Comparison of ENCODE assay signal across 12 cellular contexts in genomic region chr2:130327703-130328527, GRCh38. TPM values are rescaled to one million over a fixed set of nuclear protein-coding genes. Genes with fewer than 3 reads are reported as not detected.
DNase-seq lines count a peak whose midpoint lies in the region; ATAC-seq and TF ChIP-seq lines count a peak whose summit lies in the region.
"Had no signal": no experiment of that assay in that cellular context is flagged by ENCODE, and none has a peak within 500 bp of the region (broad histone marks: within the 10 kb centered on the region; RNA-seq: fewer than 3 reads in every experiment).

No MANE protein-coding gene starts in this region.

- H3K4me3 ChIP-seq in choroid plexus epithelial cell (ENCODE audit: low read depth, low read length): no peak overlapping the region
- H3K4me3 ChIP-seq: right lobe of liver had no signal

- no peaks in the 10 kb centered on the region for H3K9me3 Mint-ChIP-seq in mesothelial cell of epicardium
- H3K9me3 Mint-ChIP-seq: activated naive CD4-positive, alpha-beta T cell treated with anti-CD3 and anti-CD28 coated beads, Interleukin-2, amount 10 ng/mL, durations not matched to agents 7 days and 5 days had no signal

- peak; percentile 73 for DNase-seq in EL
- peak; percentile 80 for DNase-seq in NCI-H2227 (lab: John Stamatoyannopoulos, UW; ENCODE audit: unreplicated experiment)
- peak; percentile 82 for DNase-seq in choroid plexus epithelial cell (ENCODE audit: low read depth)
- peak in 1 of 2 experiments; percentile 64 for DNase-seq in mesothelial cell of epicardium (ENCODE audit: low spot score in 2 of 2, unreplicated experiment in 2 of 2)
- DNase-seq in activated CD4-positive, alpha-beta T cell treated with anti-CD3 and anti-CD28 coated beads for 1 hour: no peak
- no peak for DNase-seq in NCI-H1105 treated with DMSO at 0.1 percent for 48 hours (lab: John Stamatoyannopoulos, UW)
- DNase-seq: activated naive CD4-positive, alpha-beta T cell treated with anti-CD3 and anti-CD28 coated beads, Interleukin-2, amount 10 ng/mL, durations not matched to agents 7 days and 5 days; C1 segment of cervical spinal cord; NCI-H1092 treated with DMSO at 0.1 percent for 48 hours; right lobe of liver had no signal

- peak overlapping the region; percentile 59 for H3K4me3 Mint-ChIP-seq in mesothelial cell of epicardium
- H3K4me3 Mint-ChIP-seq: activated naive CD4-positive, alpha-beta T cell treated with anti-CD3 and anti-CD28 coated beads, Interleukin-2, amount 10 ng/mL, durations not matched to agents 7 days and 5 days had no signal

- peaks cover 45% of the 10 kb centered on the region for H3K27me3 Mint-ChIP-seq in mesothelial cell of epicardium (ENCODE audit: low read depth)

- ATAC-seq in HG02870 (IDR thresholded peaks at IDR 0.05; ENCODE audit: unreplicated experiment): no peak
- ATAC-seq in GM19035 (IDR thresholded peaks at IDR 0.05; ENCODE audit: unreplicated experiment): no peak

- TF ChIP-seq CTCF in choroid plexus epithelial cell (conservative IDR thresholded peaks at IDR 0.05; ENCODE audit: low read depth, low read length): no peak
- TF ChIP-seq CTCF in mesothelial cell of epicardium (IDR thresholded peaks at IDR 0.05; ENCODE audit: unreplicated experiment): peak; percentile 18

- H3K27ac Mint-ChIP-seq in mesothelial cell of epicardium: peak overlapping the region; percentile 18
- H3K27ac Mint-ChIP-seq: activated naive CD4-positive, alpha-beta T cell treated with anti-CD3 and anti-CD28 coated beads, Interleukin-2, amount 10 ng/mL, durations not matched to agents 7 days and 5 days had no signal

- H3K36me3 Mint-ChIP-seq in mesothelial cell of epicardium: no peaks in the 10 kb centered on the region
- H3K36me3 Mint-ChIP-seq: activated naive CD4-positive, alpha-beta T cell treated with anti-CD3 and anti-CD28 coated beads, Interleukin-2, amount 10 ng/mL, durations not matched to agents 7 days and 5 days had no signal

- peaks cover 14% of the 10 kb centered on the region for H3K4me1 Mint-ChIP-seq in mesothelial cell of epicardium

RNA-seq across cellular contexts. Expression of gene IMP4, which starts 14.8 kb away (rescaled TPM):
- total RNA-seq in mesothelial cell of epicardium: 41.7 to 46.9 TPM (median 46.9 TPM) in 3 replicates

RNA-seq across cellular contexts. Expression of gene PTPN18, which starts 27.9 kb away (rescaled TPM):
- 20.1 to 23.2 TPM (median 21.3 TPM) in 3 replicates for total RNA-seq in mesothelial cell of epicardium

Comparison
In these comparisons a context has a peak if more than half of its experiments do, and no peak if none do; other contexts are left out.
1. DNase-seq: peak in EL (single experiment), NCI-H2227 (single experiment) and choroid plexus epithelial cell (single experiment); none in activated CD4-positive, alpha-beta T cell treated with anti-CD3 and anti-CD28 coated beads for 1 hour (single experiment) and NCI-H1105 treated with DMSO at 0.1 percent for 48 hours (single experiment).